Comparison of ENCODE assay signal across 26 cellular contexts in genomic region chr17:73350864-73351263, GRCh38.
"Had no signal": no experiment of that assay in that cellular context is flagged by ENCODE, and none has a peak within 500 bp of the region (broad histone marks: within the 10 kb centered on the region; RNA-seq: fewer than 3 reads in every experiment).

No MANE protein-coding gene starts in this region.

- H3K27me3 ChIP-seq: colonic mucosa, hepatocyte, ovary, spleen, testis, transverse colon had no signal

- H3K4me3 Mint-ChIP-seq: activated CD4-positive, alpha-beta memory T cell treated with anti-CD3 and anti-CD28 coated beads, Interleukin-2, amount 10 ng/mL, durations not matched to agents 7 days and 5 days; activated CD4-positive, alpha-beta T cell treated with anti-CD3 and anti-CD28 coated beads, Interleukin-2, amount 10 ng/mL, durations not matched to agents 7 days and 5 days; activated naive CD4-positive, alpha-beta T cell treated with anti-CD3 and anti-CD28 coated beads, Interleukin-2, amount 10 ng/mL, durations not matched to agents 7 days and 5 days; activated T-cell treated with anti-CD3 and anti-CD28 coated beads, Interleukin-2, amount 50 U/mL, for 24 hours; naive thymus-derived CD8-positive, alpha-beta T cell; T-helper 17 cell had no signal

- H3K9me3 Mint-ChIP-seq: activated CD4-positive, alpha-beta memory T cell treated with anti-CD3 and anti-CD28 coated beads, Interleukin-2, amount 10 ng/mL, durations not matched to agents 7 days and 5 days; activated CD4-positive, alpha-beta T cell treated with anti-CD3 and anti-CD28 coated beads, Interleukin-2, amount 10 ng/mL, durations not matched to agents 7 days and 5 days; activated naive CD4-positive, alpha-beta T cell treated with anti-CD3 and anti-CD28 coated beads, Interleukin-2, amount 10 ng/mL, durations not matched to agents 7 days and 5 days; activated T-cell treated with anti-CD3 and anti-CD28 coated beads, Interleukin-2, amount 50 U/mL, for 24 hours; naive thymus-derived CD8-positive, alpha-beta T cell had no signal

- H3K4me1 ChIP-seq: colonic mucosa, prostate gland had no signal

- H3K27ac ChIP-seq: colonic mucosa, hepatocyte, ovary, prostate gland, testis, WERI-Rb-1 had no signal

- H3K36me3 ChIP-seq: colonic mucosa, ovary, prostate gland, spleen, transverse colon had no signal

- H3K79me2 ChIP-seq: hepatocyte had no signal

- H3K4me3 ChIP-seq: colonic mucosa, hepatocyte, ovary, prostate gland, spleen, testis, transverse colon had no signal

- H2AFZ ChIP-seq: hepatocyte had no signal

- H3K27me3 Mint-ChIP-seq: activated CD4-positive, alpha-beta memory T cell treated with anti-CD3 and anti-CD28 coated beads, Interleukin-2, amount 10 ng/mL, durations not matched to agents 7 days and 5 days; activated CD4-positive, alpha-beta T cell treated with anti-CD3 and anti-CD28 coated beads, Interleukin-2, amount 10 ng/mL, durations not matched to agents 7 days and 5 days; activated naive CD4-positive, alpha-beta T cell treated with anti-CD3 and anti-CD28 coated beads, Interleukin-2, amount 10 ng/mL, durations not matched to agents 7 days and 5 days; activated T-cell treated with anti-CD3 and anti-CD28 coated beads, Interleukin-2, amount 50 U/mL, for 24 hours; naive thymus-derived CD8-positive, alpha-beta T cell; T-helper 17 cell had no signal

- ATAC-seq: activated CD4-positive, CD25-positive, alpha-beta regulatory T cell treated with anti-CD3 and anti-CD28 coated beads, Interleukin-2, amount 50 U/mL, for 24 hours; left cardiac atrium; naive thymus-derived CD8-positive, alpha-beta T cell; T-helper 17 cell had no signal

- H3K4me2 ChIP-seq: hepatocyte had no signal

- DNase-seq: activated CD4-positive, alpha-beta memory T cell treated with anti-CD3 and anti-CD28 coated beads, Interleukin-2, amount 10 ng/mL, durations not matched to agents 7 days and 5 days; activated CD4-positive, alpha-beta T cell treated with anti-CD3 and anti-CD28 coated beads, Interleukin-2, amount 10 ng/mL, durations not matched to agents 7 days and 5 days; activated CD8-positive, alpha-beta memory T cell treated with anti-CD3 and anti-CD28 coated beads, Interleukin-2, amount 50 U/mL, for 48 hours; activated gamma-delta T cell; activated naive CD4-positive, alpha-beta T cell treated with anti-CD3 and anti-CD28 coated beads, Interleukin-2, amount 10 ng/mL, durations not matched to agents 7 days and 5 days; activated T-cell treated with anti-CD3 and anti-CD28 coated beads, Interleukin-2, amount 50 U/mL, for 24 hours; amniotic stem cell; colonic mucosa; effector CD8-positive, alpha-beta T cell; islet precursor cell; left cardiac atrium; mammary epithelial cell; naive thymus-derived CD8-positive, alpha-beta T cell; ovary; spleen; stimulated activated naive CD4-positive, alpha-beta T cell; T-helper 17 cell; T1000; testis; transverse colon; WERI-Rb-1 had no signal

- H3K27ac Mint-ChIP-seq: activated CD4-positive, alpha-beta memory T cell treated with anti-CD3 and anti-CD28 coated beads, Interleukin-2, amount 10 ng/mL, durations not matched to agents 7 days and 5 days; activated CD4-positive, alpha-beta T cell treated with anti-CD3 and anti-CD28 coated beads, Interleukin-2, amount 10 ng/mL, durations not matched to agents 7 days and 5 days; activated naive CD4-positive, alpha-beta T cell treated with anti-CD3 and anti-CD28 coated beads, Interleukin-2, amount 10 ng/mL, durations not matched to agents 7 days and 5 days; activated T-cell treated with anti-CD3 and anti-CD28 coated beads, Interleukin-2, amount 50 U/mL, for 24 hours; T-helper 17 cell had no signal

- H3K4me1 Mint-ChIP-seq: activated CD4-positive, alpha-beta memory T cell treated with anti-CD3 and anti-CD28 coated beads, Interleukin-2, amount 10 ng/mL, durations not matched to agents 7 days and 5 days; activated CD4-positive, alpha-beta T cell treated with anti-CD3 and anti-CD28 coated beads, Interleukin-2, amount 10 ng/mL, durations not matched to agents 7 days and 5 days; activated naive CD4-positive, alpha-beta T cell treated with anti-CD3 and anti-CD28 coated beads, Interleukin-2, amount 10 ng/mL, durations not matched to agents 7 days and 5 days; naive thymus-derived CD8-positive, alpha-beta T cell; T-helper 17 cell had no signal

- H3K9me3 ChIP-seq: colonic mucosa, ovary, prostate gland, spleen, testis, transverse colon had no signal

- H3K36me3 Mint-ChIP-seq: activated naive CD4-positive, alpha-beta T cell treated with anti-CD3 and anti-CD28 coated beads, Interleukin-2, amount 10 ng/mL, durations not matched to agents 7 days and 5 days had no signal

- FAIRE-seq: bronchial epithelial cell, frontal cortex had no signal
